In genomic region chr20:38645980-38646858, GRCh38 we compare ENCODE assay signal across 8 cellular contexts. TPM values are rescaled to one million over a fixed set of nuclear protein-coding genes. Genes with fewer than 3 reads are reported as not detected.
A peak's percentile ranks its signal among the peaks of the same experiment; 100 is the strongest.
DNase-seq lines count a peak whose midpoint lies in the region; ATAC-seq and TF ChIP-seq lines count a peak whose summit lies in the region.

No MANE protein-coding gene starts in this region.

- no peaks in the 10 kb centered on the region for H3K9me3 ChIP-seq in gastrocnemius medialis

- peak; percentile 87 for DNase-seq in GM10266 (ENCODE audit: extremely low spot score)
- DNase-seq in NCI-H187 (lab: John Stamatoyannopoulos, UW): peak; percentile 27 to 48
- peak; percentile 85 for DNase-seq in T-helper 2 cell treated with Interferon-gamma antibody and Interleukin-4, amounts not matched to agents 5 μg/mL and 100 μg/mL, for 36 hours (ENCODE audit: low spot score)
- peak in 49 of 56 donors; percentile 19 to 80 (median 57) for DNase-seq in amygdala (lab: John Stamatoyannopoulos, UW)
- peak in 49 of 51 donors; percentile 4 to 87 (median 55) for DNase-seq in hypothalamus (lab: John Stamatoyannopoulos, UW)
- peak; percentile 32 to 39 for DNase-seq in gastrocnemius medialis

- TF ChIP-seq CTCF in GM10266 (IDR thresholded peaks at IDR 0.05; ENCODE audit: control insufficient read depth, insufficient read depth, low read depth, missing control alignments) (peak; percentile 99), gastrocnemius medialis (IDR thresholded peaks at IDR 0.05 in 4 of 5, conservative IDR thresholded peaks at IDR 0.05 in 1 of 5) (peak; percentile 82 to 95 (median 88))

- H3K4me3 Mint-ChIP-seq in T-helper 2 cell treated with Interferon-gamma antibody and Interleukin-4, amounts not matched to agents 5 μg/mL and 100 μg/mL, for 36 hours: peak overlapping the region; percentile 82

- no peaks in the 10 kb centered on the region for H3K36me3 ChIP-seq in gastrocnemius medialis

- no peaks in the 10 kb centered on the region for H3K36me3 Mint-ChIP-seq in T-helper 2 cell treated with Interferon-gamma antibody and Interleukin-4, amounts not matched to agents 5 μg/mL and 100 μg/mL, for 36 hours (ENCODE audit: low read depth)

- H3K27ac ChIP-seq in gastrocnemius medialis: no peak overlapping the region

- peaks cover 7% of the 10 kb centered on the region for H3K4me1 Mint-ChIP-seq in T-helper 2 cell treated with Interferon-gamma antibody and Interleukin-4, amounts not matched to agents 5 μg/mL and 100 μg/mL, for 36 hours (ENCODE audit: low read depth)

- H3K27ac Mint-ChIP-seq in T-helper 2 cell treated with Interferon-gamma antibody and Interleukin-4, amounts not matched to agents 5 μg/mL and 100 μg/mL, for 36 hours: no peak overlapping the region

- peaks cover 46% of the 10 kb centered on the region for H3K27me3 Mint-ChIP-seq in T-helper 2 cell treated with Interferon-gamma antibody and Interleukin-4, amounts not matched to agents 5 μg/mL and 100 μg/mL, for 36 hours (ENCODE audit: low read depth)

- H3K4me3 ChIP-seq in gastrocnemius medialis: peak overlapping the region; percentile 5 to 40 (median 32)

- H3K9me3 Mint-ChIP-seq in T-helper 2 cell treated with Interferon-gamma antibody and Interleukin-4, amounts not matched to agents 5 μg/mL and 100 μg/mL, for 36 hours: no peaks in the 10 kb centered on the region

- peaks cover 0 to 7% of the 10 kb centered on the region in 2 donors for H3K4me1 ChIP-seq in gastrocnemius medialis

- in situ Hi-C loops in gastrocnemius medialis (cut with MboI; ENCODE audit: low sequenced_read_pairs in 4 of 4): loop anchor here in 2 of 4 donors (10.0 to 25.0 kb wide), 3 partner anchors 89 to 241 kb away; no protein-coding TSS in a partner anchor

- intact Hi-C loops in gastrocnemius medialis (cut with DNase I; ENCODE audit: low total_unique reads): loop anchor here (1.0 to 10.0 kb wide), 3 partner anchors 86 to 249 kb away; no protein-coding TSS in a partner anchor

- ATAC-seq in HG02798 (IDR thresholded peaks at IDR 0.05; ENCODE audit: poor library complexity, unreplicated experiment): peak; percentile 79
- ATAC-seq in gastrocnemius medialis: peak; percentile 79 to 88
- ATAC-seq in GM18517 (IDR thresholded peaks at IDR 0.05; ENCODE audit: unreplicated experiment): no peak

- no peak for TF ChIP-seq POLR2A in gastrocnemius medialis (IDR thresholded peaks at IDR 0.05)

- H3K27me3 ChIP-seq in gastrocnemius medialis: peaks cover 13 to 21% (median 20%) of the 10 kb centered on the region in 3 donors

RNA-seq across cellular contexts. Expression of gene ARHGAP40, which starts 44.6 kb away (rescaled TPM):
- total RNA-seq in gastrocnemius medialis: not detected

Comparison
In these comparisons a context has a peak if more than half of its experiments do, and no peak if none do; other contexts are left out.
1. DNase-seq: peak in every context shown above with its lines; median percentile 87 in GM10266; 85 in T-helper 2 cell treated with Interferon-gamma antibody and Interleukin-4, amounts not matched to agents 5 μg/mL and 100 μg/mL, for 36 hours; 57 in amygdala; 55 in hypothalamus; 38 in NCI-H187; 36 in gastrocnemius medialis.